15 cellular contexts compared by ENCODE assay signal in genomic region chr2:167787562-167787961, GRCh38.
"Had no signal": no experiment of that assay in that cellular context is flagged by ENCODE, and none has a peak within 500 bp of the region (broad histone marks: within the 10 kb centered on the region; RNA-seq: fewer than 3 reads in every experiment).

No MANE protein-coding gene starts in this region.

- ATAC-seq: foreskin keratinocyte, gastroesophageal sphincter, heart left ventricle, left cardiac atrium, left lung, left ventricle myocardium superior, lower lobe of right lung had no signal

- DNase-seq: dermis blood vessel endothelial cell; dorsolateral prefrontal cortex; effector CD4-positive, alpha-beta T cell; effector memory CD4-positive, alpha-beta T cell; foreskin keratinocyte; heart left ventricle; hippocampal formation; left cardiac atrium; left lung; left ventricle myocardium superior; lower lobe of right lung; midbrain had no signal

- H3K36me3 ChIP-seq: esophagus muscularis mucosa, gastroesophageal sphincter, heart left ventricle, left lung, lower lobe of right lung had no signal

- H3K27me3 ChIP-seq: dorsolateral prefrontal cortex, esophagus muscularis mucosa, foreskin keratinocyte, gastroesophageal sphincter, heart left ventricle, left lung had no signal

- H3K4me1 ChIP-seq: esophagus muscularis mucosa, foreskin keratinocyte, gastroesophageal sphincter, left lung, lower lobe of right lung had no signal

- H3K27ac ChIP-seq: coronary artery, esophagus muscularis mucosa, foreskin keratinocyte, gastroesophageal sphincter, heart left ventricle, left lung, lower lobe of right lung had no signal

- H3K9me3 ChIP-seq: esophagus muscularis mucosa, gastroesophageal sphincter, heart left ventricle, left lung, lower lobe of right lung had no signal

- H3K4me3 ChIP-seq: coronary artery, dorsolateral prefrontal cortex, esophagus muscularis mucosa, gastroesophageal sphincter, heart left ventricle, left lung, lower lobe of right lung had no signal
